In the genomic region with DNA sequence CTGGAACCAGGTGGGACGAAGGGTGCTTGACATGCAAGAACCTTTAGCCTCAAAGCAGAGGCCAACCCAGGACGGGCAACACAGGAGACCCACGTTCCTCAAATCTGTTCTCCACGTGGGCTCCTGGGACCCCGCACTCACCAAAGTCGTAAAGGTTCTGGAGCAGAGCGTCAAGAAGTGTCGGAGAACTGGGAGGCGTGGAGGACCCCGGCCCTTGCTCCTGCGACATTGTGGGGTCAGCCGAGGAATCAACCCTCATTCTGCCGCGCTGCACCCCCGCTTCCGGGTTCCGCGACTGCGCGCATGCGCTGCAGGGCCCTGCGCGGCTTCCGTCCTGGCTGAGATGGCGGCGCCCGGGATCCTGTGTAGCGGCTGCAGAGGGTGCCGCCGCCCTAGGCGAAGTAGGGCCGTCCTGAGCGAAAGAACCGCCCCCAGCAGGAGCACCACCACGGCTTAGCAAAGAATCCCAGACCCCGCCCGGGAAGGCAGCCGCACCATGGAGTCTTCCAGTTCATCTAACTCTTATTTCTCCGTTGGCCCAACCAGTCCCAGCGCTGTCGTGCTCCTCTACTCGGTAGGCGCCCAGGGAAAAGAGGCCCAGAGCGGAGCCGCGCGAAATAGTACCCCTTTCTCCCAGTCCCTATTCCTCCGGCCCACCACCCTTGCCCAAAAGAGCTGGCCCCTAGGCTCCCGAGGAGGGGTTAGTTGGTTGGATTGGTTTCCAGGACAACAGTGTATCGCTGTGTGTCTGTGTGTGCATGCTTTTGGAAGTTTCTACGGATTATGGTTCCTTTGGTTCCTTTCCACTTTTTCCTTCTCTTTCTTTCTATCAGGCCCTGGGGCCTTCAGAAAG, we compare ENCODE assay signal across 8 cellular contexts. TPM values are rescaled to one million over a fixed set of nuclear protein-coding genes. Genes with fewer than 3 reads are reported as not detected.
DNase-seq lines count a peak whose midpoint lies in the region; ATAC-seq and TF ChIP-seq lines count a peak whose summit lies in the region.

A gene (plus strand): TSS at position 330 of the 853 bp plus-strand sequence. CDS start 167 bp downstream, at position 497.

- H3K27ac Mint-ChIP-seq in CD8-positive, alpha-beta T cell: peak within 1 kb of the TSS; percentile 91
- H3K27ac Mint-ChIP-seq in effector memory CD8-positive, alpha-beta T cell: peak within 1 kb of the TSS; percentile 98 to 99

- peaks cover 78% of the 10 kb centered on the region for H3K4me1 Mint-ChIP-seq in CD8-positive, alpha-beta T cell (ENCODE audit: low read depth)
- H3K4me1 Mint-ChIP-seq in effector memory CD8-positive, alpha-beta T cell (ENCODE audit: low read depth in 2 of 2): peaks cover 45 to 59% of the 10 kb centered on the region in 2 donors

- peak; percentile 84 to 96 (median 90) for DNase-seq in CD8-positive, alpha-beta T cell
- DNase-seq in HL-60 (ENCODE audit: low read depth in 1 of 2, low spot score in 1 of 2): peak; percentile 83 to 84
- peak; percentile 75 for DNase-seq in NOMO-1 treated with DMSO at 0.1 percent for 48 hours (lab: John Stamatoyannopoulos, UW; ENCODE audit: unreplicated experiment)
- peak; percentile 80 to 84 for DNase-seq in activated CD8-positive, alpha-beta memory T cell treated with anti-CD3 and anti-CD28 coated beads for 4 hours (ENCODE audit: low read depth in 2 of 2)
- peak; percentile 85 to 89 (median 88) for DNase-seq in effector memory CD8-positive, alpha-beta T cell
- peak; percentile 88 for DNase-seq in mesenchymal stem cell
- DNase-seq in stimulated activated CD8-positive, alpha-beta memory T cell treated with anti-CD3 and anti-CD28 coated beads, Interleukin-12 subunit alpha, Interleukin-12 subunit beta, amount 100 ng/mL, for 24 hours (ENCODE audit: extremely low read depth): peak; percentile 78

- H3K27ac ChIP-seq in CD8-positive, alpha-beta T cell (ENCODE audit: low read depth, low read length): peak within 1 kb of the TSS; percentile 80
- peak within 1 kb of the TSS; percentile 83 for H3K27ac ChIP-seq in HL-60 (replicated peaks)
- H3K27ac ChIP-seq in mesenchymal stem cell (ENCODE audit: low read length, poor library complexity, severe bottlenecking): peak within 1 kb of the TSS; percentile 55

- peak; percentile 96 for ATAC-seq in CD8-positive, alpha-beta T cell
- ATAC-seq in GM19452 (IDR thresholded peaks at IDR 0.05; ENCODE audit: unreplicated experiment): peak; percentile 93
- ATAC-seq in effector memory CD8-positive, alpha-beta T cell (replicated peaks): peak; percentile 97

- no peak within 1 kb of the TSS for H2BK12ac ChIP-seq in mesenchymal stem cell (ENCODE audit: low read length in 2 of 2)

- no peaks in the 10 kb centered on the region for H3K27me3 Mint-ChIP-seq in CD8-positive, alpha-beta T cell (ENCODE audit: low read depth)
- H3K27me3 Mint-ChIP-seq in effector memory CD8-positive, alpha-beta T cell: no peaks in the 10 kb centered on the region

- no peak within 1 kb of the TSS for H2AK5ac ChIP-seq in mesenchymal stem cell (ENCODE audit: low read length, severe bottlenecking)

- CTCF ChIA-PET in CD8-positive, alpha-beta T cell (lab: Charles Lee): interaction anchor here (0.8 to 1.8 kb wide), 4 partner anchors 10 to 29 kb away, joined by 3 to 4 read pairs (median 4); no protein-coding TSS in a partner anchor

- H3K27me3 ChIP-seq in CD8-positive, alpha-beta T cell (ENCODE audit: insufficient read depth, low read length): no peaks in the 10 kb centered on the region
- H3K27me3 ChIP-seq in HL-60 (ENCODE audit: insufficient read depth, poor library complexity, severe bottlenecking): no peaks in the 10 kb centered on the region
- no peaks in the 10 kb centered on the region for H3K27me3 ChIP-seq in mesenchymal stem cell (ENCODE audit: control insufficient read depth in 1 of 2, insufficient read depth in 1 of 2, low read length in 2 of 2)

- H2BK5ac ChIP-seq in mesenchymal stem cell (ENCODE audit: low read depth, low read length, poor library complexity, severe bottlenecking): no peak within 1 kb of the TSS

- H4K91ac ChIP-seq in mesenchymal stem cell (ENCODE audit: low read length): peak within 1 kb of the TSS; percentile 44

- H3K4me1 ChIP-seq in CD8-positive, alpha-beta T cell (ENCODE audit: insufficient read depth, low read length): peaks cover 35% of the 10 kb centered on the region
- no peaks in the 10 kb centered on the region for H3K4me1 ChIP-seq in mesenchymal stem cell (ENCODE audit: control insufficient read depth, insufficient read depth, low read depth, low read length)

- H4K8ac ChIP-seq in mesenchymal stem cell (ENCODE audit: low read length): peak within 1 kb of the TSS; percentile 90

- H3K9me3 Mint-ChIP-seq in CD8-positive, alpha-beta T cell: no peaks in the 10 kb centered on the region
- H3K9me3 Mint-ChIP-seq in effector memory CD8-positive, alpha-beta T cell: no peaks in the 10 kb centered on the region

- peak within 1 kb of the TSS; percentile 93 for H2AFZ ChIP-seq in mesenchymal stem cell (ENCODE audit: low read depth, low read length)

- peak within 1 kb of the TSS; percentile 21 for H2BK120ac ChIP-seq in mesenchymal stem cell (ENCODE audit: low read depth, low read length)

- TF ChIP-seq CTCF in CD8-positive, alpha-beta T cell (IDR thresholded peaks at IDR 0.05): no peak
- TF ChIP-seq CTCF in HL-60 (IDR thresholded peaks at IDR 0.05; ENCODE audit: insufficient read depth, low read length): no peak

- peaks cover 31% of the 10 kb centered on the region for H3K79me1 ChIP-seq in mesenchymal stem cell (replicated peaks; ENCODE audit: low read length, poor library complexity, severe bottlenecking)

- H3K9me3 ChIP-seq in CD8-positive, alpha-beta T cell (ENCODE audit: low read length): no peaks in the 10 kb centered on the region
- H3K9me3 ChIP-seq in mesenchymal stem cell (ENCODE audit: control insufficient read depth, low read length): no peaks in the 10 kb centered on the region

- WGBS in mesenchymal stem cell: under 1% methylated on average over 43 of the region's 51 CpGs

- peak within 1 kb of the TSS; percentile 19 for H2BK15ac ChIP-seq in mesenchymal stem cell (ENCODE audit: low read depth, poor library complexity, severe bottlenecking)

- no peak within 1 kb of the TSS for H3K23ac ChIP-seq in mesenchymal stem cell (ENCODE audit: low read length in 2 of 2)

- intact Hi-C loops in CD8-positive, alpha-beta T cell (cut with DNase I, micrococcal nuclease): loop anchor here (1.0 to 10.0 kb wide), 14 partner anchors 30 to 1682 kb away; a partner anchor contains a TSS

- peak within 1 kb of the TSS; percentile 71 for H3K4me2 ChIP-seq in mesenchymal stem cell (ENCODE audit: low read length, poor library complexity, severe bottlenecking)

- H3K4me3 Mint-ChIP-seq in CD8-positive, alpha-beta T cell: peak within 1 kb of the TSS; percentile 88
- peak within 1 kb of the TSS; percentile 97 for H3K4me3 Mint-ChIP-seq in effector memory CD8-positive, alpha-beta T cell

- H3K36me3 ChIP-seq in CD8-positive, alpha-beta T cell (ENCODE audit: insufficient read depth, low read length): no peaks in the 10 kb centered on the region
- H3K36me3 ChIP-seq in mesenchymal stem cell (ENCODE audit: control insufficient read depth in 1 of 2, insufficient read depth in 2 of 2, low read depth in 1 of 2, low read length in 2 of 2): peaks cover 3 to 30% of the 10 kb centered on the region in 2 experiments

- POLR2A ChIA-PET in CD8-positive, alpha-beta T cell (lab: Charles Lee): interaction anchor here (0.6 to 1.3 kb wide), 3 partner anchors 10 to 598 kb away, joined by 3 to 7 read pairs (median 4); no protein-coding TSS in a partner anchor

- H3K9ac ChIP-seq in mesenchymal stem cell (ENCODE audit: low read length): peak within 1 kb of the TSS; percentile 94

- H3K4me3 ChIP-seq in CD8-positive, alpha-beta T cell (ENCODE audit: low read depth, low read length): peak within 1 kb of the TSS; percentile 77
- H3K4me3 ChIP-seq in HL-60 (replicated peaks; ENCODE audit: insufficient read depth, low read length) (peak within 1 kb of the TSS; percentile 62), mesenchymal stem cell (ENCODE audit: insufficient read depth in 1 of 2, low read depth in 1 of 2, low read length in 2 of 2) (peak within 1 kb of the TSS; percentile 70 to 93)

- H3K36me3 Mint-ChIP-seq in CD8-positive, alpha-beta T cell: peaks cover 46% of the 10 kb centered on the region
- H3K36me3 Mint-ChIP-seq in effector memory CD8-positive, alpha-beta T cell (ENCODE audit: insufficient read depth): peaks cover 47% of the 10 kb centered on the region

- H3K4ac ChIP-seq in mesenchymal stem cell (ENCODE audit: low read depth in 1 of 2, low read length in 2 of 2): peak within 1 kb of the TSS; percentile 66 to 75

- peak within 1 kb of the TSS in 1 of 2 experiments; percentile 61 for H3K14ac ChIP-seq in mesenchymal stem cell (ENCODE audit: low read length in 2 of 2)

- peak within 1 kb of the TSS; percentile 67 to 91 for H3K18ac ChIP-seq in mesenchymal stem cell (ENCODE audit: low read depth in 1 of 2, low read length in 2 of 2)

RNA-seq across cellular contexts. Expression of the gene that starts here (rescaled TPM):
- total RNA-seq in CD8-positive, alpha-beta T cell: 10 to 100 TPM; 10.4 to 11.0 TPM
- polyA plus RNA-seq in mesenchymal stem cell (2013, experiment 1 of 2): 35.1 TPM
- polyA plus RNA-seq in mesenchymal stem cell (2013, experiment 2 of 2): 34.5 TPM

Comparison
In these comparisons a context has a peak if more than half of its experiments do, and no peak if none do; other contexts are left out.
1. Peak in every context shown above with its lines: DNase-seq, ATAC-seq, H3K4me3 ChIP-seq and H3K27ac ChIP-seq.